Comparison of ENCODE assay signal across 8 cellular contexts in genomic region chr11:128469220-128469619, GRCh38.
DNase-seq lines count a peak whose midpoint lies in the region; ATAC-seq and TF ChIP-seq lines count a peak whose summit lies in the region.

No MANE protein-coding gene starts in this region.

- peaks cover 100% of the 10 kb centered on the region for H3K4me1 Mint-ChIP-seq in activated naive CD4-positive, alpha-beta T cell treated with anti-CD3 and anti-CD28 coated beads, Interleukin-2, amount 50 U/mL, for 24 hours

- no peaks in the 10 kb centered on the region for H3K9me3 ChIP-seq in prostate gland

- intact Hi-C loops in prostate gland (cut with DNase I), result loop anchor here (10.0 kb wide), 1 partner anchor 174 kb away; no protein-coding TSS in a partner anchor

- peaks cover 69% of the 10 kb centered on the region for H3K36me3 ChIP-seq in ACC112 (ENCODE audit: insufficient read depth, low read length)
- no peaks in the 10 kb centered on the region for H3K36me3 ChIP-seq in prostate gland

- H3K79me2 ChIP-seq in ACC112 (ENCODE audit: control insufficient read depth, insufficient read depth, low read length, unreplicated experiment), result peaks cover 96% of the 10 kb centered on the region

- peak overlapping the region; percentile 88 for H3K4me3 Mint-ChIP-seq in activated naive CD4-positive, alpha-beta T cell treated with anti-CD3 and anti-CD28 coated beads, Interleukin-2, amount 50 U/mL, for 24 hours

- ATAC-seq in GM18873 (IDR thresholded peaks at IDR 0.05; ENCODE audit: low FRiP score, unreplicated experiment) (peak; percentile 35), HG03045 (IDR thresholded peaks at IDR 0.05; ENCODE audit: unreplicated experiment) (peak; percentile 49)

- peaks cover 38% of the 10 kb centered on the region for H3K36me3 Mint-ChIP-seq in activated naive CD4-positive, alpha-beta T cell treated with anti-CD3 and anti-CD28 coated beads, Interleukin-2, amount 50 U/mL, for 24 hours

- DNase-seq in NCI-H2029 treated with DMSO at 0.1 percent for 48 hours (lab: John Stamatoyannopoulos, UW), result no peak
- DNase-seq in NCI-H524 (lab: John Stamatoyannopoulos, UW), result no peak
- no peak for DNase-seq in kidney tubule cell (ENCODE audit: low spot score)
- no peak for DNase-seq in prostate gland (ENCODE audit: low spot score)

- no peak for TF ChIP-seq CTCF in prostate gland (IDR thresholded peaks at IDR 0.05)

- 88% methylated on average over 4 of the region's 4 CpGs for WGBS in prostate gland

- H2AFZ ChIP-seq in ACC112 (ENCODE audit: low read length, unreplicated experiment), result no peak overlapping the region

- H3K4me3 ChIP-seq in ACC112 (ENCODE audit: low read depth, low read length) (no peak overlapping the region), prostate gland (no peak overlapping the region)

- peak overlapping the region; percentile 100 for H3K27ac Mint-ChIP-seq in activated naive CD4-positive, alpha-beta T cell treated with anti-CD3 and anti-CD28 coated beads, Interleukin-2, amount 50 U/mL, for 24 hours

- no peaks in the 10 kb centered on the region for H3K27me3 ChIP-seq in ACC112 (ENCODE audit: insufficient read depth, low read length)
- H3K27me3 ChIP-seq in prostate gland (replicated peaks; ENCODE audit: insufficient read depth), result no peaks in the 10 kb centered on the region

- H3K9me3 Mint-ChIP-seq in activated naive CD4-positive, alpha-beta T cell treated with anti-CD3 and anti-CD28 coated beads, Interleukin-2, amount 50 U/mL, for 24 hours, result no peaks in the 10 kb centered on the region

- peak overlapping the region; percentile 99 for H3K27ac ChIP-seq in ACC112 (ENCODE audit: low read depth, low read length)
- peak overlapping the region in 1 of 2 donors; percentile 4 for H3K27ac ChIP-seq in prostate gland

- H3K27me3 Mint-ChIP-seq in activated naive CD4-positive, alpha-beta T cell treated with anti-CD3 and anti-CD28 coated beads, Interleukin-2, amount 50 U/mL, for 24 hours, result no peaks in the 10 kb centered on the region

- H3K4me1 ChIP-seq in ACC112 (ENCODE audit: control insufficient read depth, insufficient read depth, low read length, unreplicated experiment), result peaks cover 96% of the 10 kb centered on the region
- no peaks in the 10 kb centered on the region for H3K4me1 ChIP-seq in prostate gland (replicated peaks)

- no peak for TF ChIP-seq POLR2A in prostate gland (IDR thresholded peaks at IDR 0.05)
